In genomic region chr14:66072190-66072905, GRCh38 we compare ENCODE assay signal across 17 cellular contexts.
"Had no signal": no experiment of that assay in that cellular context is flagged by ENCODE, and none has a peak within 500 bp of the region (broad histone marks: within the 10 kb centered on the region; RNA-seq: fewer than 3 reads in every experiment).

No MANE protein-coding gene starts in this region.

- H3K4me3 ChIP-seq: coronary artery, lung, mucosa of descending colon, neural progenitor cell, prostate gland, sigmoid colon, skin epidermis, spleen, thoracic aorta, tibial nerve had no signal

- H3K27ac ChIP-seq: coronary artery, neural progenitor cell, prostate gland, sigmoid colon, skin epidermis, spleen, thoracic aorta, tibial nerve had no signal

- ATAC-seq: left lobe of liver; mucosa of descending colon; natural killer cell treated with Interleukin-12 subunit alpha and Interleukin-12 subunit beta and Interleukin-15 and Interleukin-18, amount 100 ng/mL, for 72 hours; right cardiac atrium; stimulated activated naive B cell treated with anti-CD40 and anti-IgM and Interleukin-4, amounts not matched to agents 10 μg/mL and 1 μg/mL and 100 μg/mL, for 72 hours had no signal

- H3K9ac ChIP-seq: neural progenitor cell had no signal

- H3K36me3 ChIP-seq: neural progenitor cell, prostate gland, sigmoid colon, spleen, thoracic aorta, tibial nerve had no signal

- H2AFZ ChIP-seq: neural progenitor cell had no signal

- H3K4me2 ChIP-seq: neural progenitor cell had no signal

- H3K4me1 ChIP-seq: prostate gland, sigmoid colon had no signal

- H3K27me3 ChIP-seq: neural progenitor cell, sigmoid colon, spleen, tibial nerve had no signal

- DNase-seq: mucosa of descending colon; naive B cell; right cardiac atrium; sigmoid colon; spleen; stimulated activated CD4-positive, alpha-beta T cell treated with anti-CD3 and anti-CD28 coated beads, Interleukin-2, amount 100 ng/mL, for 48 hours; stimulated activated naive B cell treated with anti-CD40 and anti-IgM and Interleukin-4, amounts not matched to agents 10 μg/mL and 1 μg/mL and 100 μg/mL, for 72 hours had no signal

- H3K9me3 ChIP-seq: mucosa of descending colon, prostate gland, sigmoid colon, spleen, thoracic aorta, tibial nerve had no signal

- FAIRE-seq: keratinocyte had no signal
